Comparison of ENCODE assay signal across 7 cellular contexts in genomic region chr5:119267958-119268386, GRCh38.
DNase-seq lines count a peak whose midpoint lies in the region; ATAC-seq, FAIRE-seq and TF ChIP-seq lines count a peak whose summit lies in the region.

No MANE protein-coding gene starts in this region.

- peaks cover 6 to 19% (median 8%) of the 10 kb centered on the region in 3 donors for H3K4me1 ChIP-seq in skeletal muscle tissue (ENCODE audit: control insufficient read depth in 3 of 3, insufficient read depth in 3 of 3, low read length in 3 of 3)

- FAIRE-seq in bronchial epithelial cell (lab: Jason Lieb, UNC) = no peak

- H3K4me3 ChIP-seq in bronchial epithelial cell (ENCODE audit: low read depth, low read length) (peak overlapping the region; percentile 55), skeletal muscle tissue (ENCODE audit: low read length in 3 of 3) (peak overlapping the region; percentile 78 to 100 (median 96))

- H3K27ac ChIP-seq in VCaP (peak overlapping the region; percentile 85), skeletal muscle tissue (ENCODE audit: low read depth, low read length) (peak overlapping the region; percentile 77)

- H3K9me3 ChIP-seq in skeletal muscle tissue (ENCODE audit: control insufficient read depth in 3 of 3, low read length in 3 of 3) = no peaks in the 10 kb centered on the region

- H3K9ac ChIP-seq in skeletal muscle tissue (ENCODE audit: low read depth in 1 of 3, low read length in 3 of 3) = peak overlapping the region; percentile 71 to 86 (median 78)

- peak; percentile 87 for TF ChIP-seq CTCF in VCaP (conservative IDR thresholded peaks at IDR 0.05)
- peak; percentile 35 for TF ChIP-seq CTCF in bronchial epithelial cell (IDR thresholded peaks at IDR 0.05; ENCODE audit: insufficient read depth, low read length, severe bottlenecking)

- DNase-seq in NCI-H2107 (lab: John Stamatoyannopoulos, UW) = peak; percentile 59
- peak; percentile 89 for DNase-seq in bronchial epithelial cell (ENCODE audit: low read depth)
- DNase-seq in iPS-NIHi11 (ENCODE audit: low spot score) = peak; percentile 81

- no peaks in the 10 kb centered on the region for H3K27me3 ChIP-seq in bronchial epithelial cell (ENCODE audit: control insufficient read depth, insufficient read depth, low read length)
- H3K27me3 ChIP-seq in skeletal muscle tissue (ENCODE audit: control insufficient read depth in 3 of 3, insufficient read depth in 3 of 3, low read length in 3 of 3) = no peaks in the 10 kb centered on the region

- H3K36me3 ChIP-seq in bronchial epithelial cell (ENCODE audit: control insufficient read depth, insufficient read depth, low read length) = no peaks in the 10 kb centered on the region
- H3K36me3 ChIP-seq in skeletal muscle tissue (ENCODE audit: control insufficient read depth in 3 of 3, insufficient read depth in 3 of 3, low read length in 3 of 3) = no peaks in the 10 kb centered on the region

- ATAC-seq in GM18519 (IDR thresholded peaks at IDR 0.05; ENCODE audit: low FRiP score, unreplicated experiment) (peak; percentile 72), HG03064 (IDR thresholded peaks at IDR 0.05; ENCODE audit: low read depth, unreplicated experiment) (peak; percentile 66)

Comparison
In these comparisons a context has a peak if more than half of its experiments do, and no peak if none do; other contexts are left out.
1. Peak in every context shown above with its lines: DNase-seq, ATAC-seq, H3K4me3 ChIP-seq and H3K27ac ChIP-seq.